24 cellular contexts compared by ENCODE assay signal in the genomic region with DNA sequence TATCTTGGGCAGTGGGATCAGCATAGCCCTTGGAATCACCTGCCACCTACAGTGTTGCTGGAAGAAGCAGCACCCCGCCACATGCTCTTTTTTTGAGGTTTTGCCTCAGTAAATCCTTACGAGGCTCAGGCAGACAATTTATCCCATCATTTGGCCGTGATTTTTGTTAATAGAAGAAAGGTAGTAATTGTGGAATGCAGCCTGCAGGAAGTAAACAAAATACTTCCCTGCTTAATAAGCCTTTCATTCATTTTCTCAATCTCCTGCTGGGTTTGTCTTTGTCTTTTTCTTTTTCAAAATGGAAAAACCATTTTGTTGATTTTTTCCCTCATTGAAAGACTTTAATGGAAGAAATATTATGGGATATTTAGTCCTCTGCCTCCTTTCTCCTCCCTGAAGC.
"Had no signal": no experiment of that assay in that cellular context is flagged by ENCODE, and none has a peak within 500 bp of the region (broad histone marks: within the 10 kb centered on the region; RNA-seq: fewer than 3 reads in every experiment).

No MANE protein-coding gene starts in this region.

- DNase-seq: activated B cell treated with CpG ODN at 0.5 μM for 24 hours; activated CD4-positive, alpha-beta memory T cell treated with anti-CD3 and anti-CD28 coated beads for 36 hours; activated CD4-positive, alpha-beta T cell treated with anti-CD3 and anti-CD28 coated beads for 4 hours; activated naive CD4-positive, alpha-beta T cell treated with Interleukin-2 at 50 U/mL for 16 hours; activated T-cell treated with anti-CD3 and anti-CD28 coated beads for 4 hours; aorta; cerebellar nuclear complex; cortex of kidney; erythroblast; gastrocnemius medialis; heart right ventricle; immature natural killer cell; left cardiac atrium; mesenchymal stem cell; mucosa of descending colon; naive B cell; sigmoid colon; stimulated activated naive B cell treated with anti-CD40 and anti-IgM and Interleukin-4, amounts not matched to agents 10 μg/mL and 1 μg/mL and 100 μg/mL, for 72 hours; upper lobe of right lung had no signal

- H3K9me3 Mint-ChIP-seq: activated B cell treated with CpG ODN at 0.5 μM for 24 hours; activated CD4-positive, alpha-beta memory T cell treated with anti-CD3 and anti-CD28 coated beads for 36 hours; immature natural killer cell; naive B cell; stimulated activated naive B cell treated with anti-CD40 and anti-IgM and Interleukin-4, amounts not matched to agents 10 μg/mL and 1 μg/mL and 100 μg/mL, for 72 hours; T-helper 2 cell treated with Interferon-gamma antibody and Interleukin-4, amounts not matched to agents 5 μg/mL and 100 μg/mL, for 36 hours had no signal

- H3K9me3 ChIP-seq: gastrocnemius medialis, heart right ventricle, mucosa of descending colon, sigmoid colon, thoracic aorta, upper lobe of right lung had no signal

- H3K27me3 ChIP-seq: sigmoid colon, upper lobe of right lung had no signal

- H3K27ac ChIP-seq: gastrocnemius medialis, heart right ventricle, sigmoid colon, thoracic aorta, upper lobe of right lung had no signal

- H3K4me3 ChIP-seq: gastrocnemius medialis, heart right ventricle, mucosa of descending colon, sigmoid colon, thoracic aorta, upper lobe of right lung had no signal

- ATAC-seq: gastrocnemius medialis; heart right ventricle; left cardiac atrium; mucosa of descending colon; stimulated activated naive B cell treated with anti-CD40 and anti-IgM and Interleukin-4, amounts not matched to agents 10 μg/mL and 1 μg/mL and 100 μg/mL, for 72 hours; upper lobe of right lung had no signal

- FAIRE-seq: bronchial epithelial cell, endometrium had no signal

- H3K36me3 ChIP-seq: gastrocnemius medialis, heart right ventricle, sigmoid colon, thoracic aorta, upper lobe of right lung had no signal

- H3K27ac Mint-ChIP-seq: activated B cell treated with CpG ODN at 0.5 μM for 24 hours; activated CD4-positive, alpha-beta memory T cell treated with anti-CD3 and anti-CD28 coated beads for 36 hours; immature natural killer cell; stimulated activated naive B cell treated with anti-CD40 and anti-IgM and Interleukin-4, amounts not matched to agents 10 μg/mL and 1 μg/mL and 100 μg/mL, for 72 hours; T-helper 2 cell treated with Interferon-gamma antibody and Interleukin-4, amounts not matched to agents 5 μg/mL and 100 μg/mL, for 36 hours had no signal

- H3K36me3 Mint-ChIP-seq: activated CD4-positive, alpha-beta memory T cell treated with anti-CD3 and anti-CD28 coated beads for 36 hours; immature natural killer cell; stimulated activated naive B cell treated with anti-CD40 and anti-IgM and Interleukin-4, amounts not matched to agents 10 μg/mL and 1 μg/mL and 100 μg/mL, for 72 hours had no signal

- H3K4me1 ChIP-seq: gastrocnemius medialis, sigmoid colon, upper lobe of right lung had no signal

- H3K4me3 Mint-ChIP-seq: activated B cell treated with CpG ODN at 0.5 μM for 24 hours; activated CD4-positive, alpha-beta memory T cell treated with anti-CD3 and anti-CD28 coated beads for 36 hours; immature natural killer cell; naive B cell; neural crest cell; stimulated activated naive B cell treated with anti-CD40 and anti-IgM and Interleukin-4, amounts not matched to agents 10 μg/mL and 1 μg/mL and 100 μg/mL, for 72 hours; T-helper 2 cell treated with Interferon-gamma antibody and Interleukin-4, amounts not matched to agents 5 μg/mL and 100 μg/mL, for 36 hours had no signal
